ENCODE assay signal across 8 cellular contexts in genomic region chr6:34757687-34758274, GRCh38. TPM values are rescaled to one million over a fixed set of nuclear protein-coding genes. Genes with fewer than 3 reads are reported as not detected.
DNase-seq lines count a peak whose midpoint lies in the region; ATAC-seq, FAIRE-seq and TF ChIP-seq lines count a peak whose summit lies in the region.

No MANE protein-coding gene starts in this region.

- no peak for FAIRE-seq in small intestine (lab: Jason Lieb, UNC)

- DNase-seq in iPS DF 6.9 (ENCODE audit: low read depth, low spot score) (no peak), small intestine (no peak), COLO829 (ENCODE audit: low spot score) (no peak), sciatic nerve (ENCODE audit: low spot score) (no peak), H4 (ENCODE audit: low spot score) (no peak)

- ATAC-seq in GM18858 (IDR thresholded peaks at IDR 0.05; ENCODE audit: unreplicated experiment) (peak; percentile 6), HG03520 (IDR thresholded peaks at IDR 0.05; ENCODE audit: unreplicated experiment) (no peak), sciatic nerve (no peak)

- no CpG with 5 or more reads among the region's 11 CpGs for WGBS in iPS DF 6.9 (ENCODE audit: insufficient coverage, insufficient read length)
- WGBS in small intestine, 3 donors: 6 to 8% (median 6%) methylated on average over 11 of the region's 11 CpGs

- H3K27ac ChIP-seq in iPS DF 6.9 (ENCODE audit: low read length) (no peak overlapping the region), small intestine (ENCODE audit: low read depth in 1 of 2, low read length in 1 of 2) (peak overlapping the region; percentile 62 to 93)

- H3K27me3 ChIP-seq in iPS DF 6.9 (ENCODE audit: control insufficient read depth, insufficient read depth, low read length) (no peaks in the 10 kb centered on the region), small intestine (ENCODE audit: control insufficient read depth in 2 of 2, insufficient read depth in 2 of 2, low read length in 2 of 2) (no peaks in the 10 kb centered on the region)

- intact Hi-C loops in sciatic nerve (cut with DNase I): no loop called here

- H3K36me3 ChIP-seq in iPS DF 6.9 (ENCODE audit: control insufficient read depth, insufficient read depth, low read length): no peaks in the 10 kb centered on the region
- peaks cover 2 to 3% of the 10 kb centered on the region in 2 donors for H3K36me3 ChIP-seq in small intestine (ENCODE audit: control insufficient read depth in 2 of 2, insufficient read depth in 2 of 2, low read length in 2 of 2)

- H3K4me3 ChIP-seq in WI38 (ENCODE audit: low read depth, low read length): peak overlapping the region; percentile 80
- H3K4me3 ChIP-seq in iPS DF 6.9 (ENCODE audit: low read length): peak overlapping the region; percentile 97
- peak overlapping the region; percentile 72 to 76 for H3K4me3 ChIP-seq in small intestine (ENCODE audit: low read depth in 1 of 2, low read length in 2 of 2)

- H3K9me3 ChIP-seq in iPS DF 6.9 (ENCODE audit: control insufficient read depth, insufficient read depth, low read length) (no peaks in the 10 kb centered on the region), small intestine (ENCODE audit: control insufficient read depth, low read depth) (no peaks in the 10 kb centered on the region)

- H3K4me1 ChIP-seq in iPS DF 6.9 (ENCODE audit: control insufficient read depth, insufficient read depth, low read length) (no peaks in the 10 kb centered on the region), small intestine (ENCODE audit: control insufficient read depth in 2 of 2, insufficient read depth in 1 of 2, low read depth in 1 of 2, low read length in 1 of 2) (no peaks in the 10 kb centered on the region)

- TF ChIP-seq CTCF in WI38 (IDR thresholded peaks at IDR 0.05; ENCODE audit: low read depth, low read length): no peak

RNA-seq across cellular contexts. Expression of gene SNRPC, which starts 0.5 kb away (rescaled TPM):
- polyA plus RNA-seq in small intestine: 100 to 1,000 TPM; 145 to 163 (median 151) TPM
- 38.4 TPM for total RNA-seq in sciatic nerve
- total RNA-seq in H4 (2014; rRNA removed; shearing (Covaris generic)): 134 and 194 TPM in 2 replicates

RNA-seq across cellular contexts. Expression of gene BLTP3A, which starts 34.1 kb away (rescaled TPM):
- 1 to 10 TPM; 1.3 to 4.9 (median 1.6) TPM for polyA plus RNA-seq in small intestine
- total RNA-seq in sciatic nerve: 13.6 TPM
- total RNA-seq in H4 (2014; rRNA removed; shearing (Covaris generic)): 4.4 and 6.2 TPM in 2 replicates
